Comparison of ENCODE assay signal across 1 cellular context in the genomic region with DNA sequence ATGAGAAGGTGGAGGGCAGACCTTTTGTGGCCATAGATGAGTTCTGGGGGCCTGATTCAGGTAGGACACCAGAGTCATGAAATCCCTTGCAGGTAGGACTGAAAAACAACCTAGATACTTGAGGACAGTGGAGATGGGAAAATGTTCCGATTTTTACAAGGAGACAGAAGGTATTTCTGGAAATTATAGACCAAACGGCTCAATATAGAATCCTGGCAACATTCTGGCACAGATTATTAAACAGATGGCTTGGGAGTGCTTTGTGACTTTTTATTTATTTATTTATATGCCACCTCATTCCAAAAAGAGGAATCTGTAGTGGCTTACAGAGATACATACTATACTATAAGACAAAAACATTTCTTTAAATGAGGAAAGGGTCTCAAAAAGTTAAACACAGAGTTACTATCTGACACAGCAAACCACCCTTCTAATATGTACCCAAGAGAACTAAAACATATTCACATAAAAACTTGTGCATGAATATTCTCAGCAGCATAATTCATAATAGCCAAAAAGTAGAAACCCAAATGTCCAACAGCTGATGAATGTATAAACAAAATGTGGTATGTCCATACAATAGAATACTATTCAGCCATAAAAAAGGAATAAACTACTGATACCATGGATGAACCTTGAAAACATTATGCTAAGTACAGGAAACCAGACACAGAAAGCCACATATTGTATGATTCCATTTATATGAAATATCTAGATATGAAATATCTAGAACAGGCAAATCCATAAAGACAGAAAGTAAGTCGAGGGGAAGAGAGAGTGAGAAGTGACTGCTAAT.
TF ChIP-seq lines count a peak whose summit lies in the region.

No MANE protein-coding gene starts in this region.

TF ChIP-seq in H1, 55 proteins besides CTCF, POLR2A, EP300 and RAD21 (continued from another document):
- TF ChIP-seq HDAC2 (IDR thresholded peaks at IDR 0.05; ENCODE audit: borderline replicate concordance in 1 of 2, low read depth in 2 of 2, low read length in 2 of 2) (peak in 1 of 2 experiments; percentile 55; a peak in 1 of 4 replicates), SIRT6 (IDR thresholded peaks at IDR 0.05; ENCODE audit: low read length) (no peak), KDM1A (IDR thresholded peaks at IDR 0.05; ENCODE audit: borderline replicate concordance, low read length) (peak; percentile 71; the same call in 1 of the 2 replicates)
